Comparison of ENCODE assay signal across 11 cellular contexts in the genomic region with DNA sequence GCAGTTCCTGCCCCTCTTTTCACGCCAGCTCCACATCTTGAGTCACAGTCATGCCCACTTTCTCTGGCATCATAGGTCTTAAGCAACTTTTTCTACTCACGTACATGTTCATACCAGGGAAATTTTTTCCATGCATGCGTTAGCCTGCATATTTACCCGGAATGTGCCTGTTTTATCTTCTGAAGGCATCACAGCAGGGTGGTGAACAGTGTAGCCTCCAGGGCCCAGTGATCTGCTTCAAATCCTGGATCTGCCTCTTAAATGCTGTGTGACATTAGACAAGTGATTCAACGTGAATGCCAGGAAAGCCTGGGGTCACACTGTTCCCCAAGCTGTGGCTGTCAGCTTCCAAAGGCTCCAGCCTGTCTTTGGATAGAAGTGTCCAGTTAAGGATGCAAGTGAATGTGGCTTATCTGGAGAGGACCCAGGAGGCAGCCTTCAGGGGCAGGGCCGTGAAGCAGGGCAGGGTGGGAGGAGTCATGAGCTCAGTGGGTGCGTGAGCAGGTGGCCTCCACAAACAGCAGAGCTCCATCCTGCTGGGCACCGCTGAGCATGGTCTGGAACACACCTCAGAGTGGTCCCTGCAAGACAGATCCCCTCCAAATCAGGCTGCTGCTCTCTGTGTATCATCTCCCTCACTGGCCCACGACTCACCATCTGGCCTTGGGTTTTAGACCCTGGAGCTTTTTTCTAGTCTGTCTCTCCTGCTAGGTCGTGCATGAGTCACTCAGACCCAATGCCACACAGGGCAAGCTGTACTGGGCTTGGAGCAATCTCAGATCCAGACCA. TPM values are rescaled to one million over a fixed set of nuclear protein-coding genes. Genes with fewer than 3 reads are reported as not detected.
DNase-seq lines count a peak whose midpoint lies in the region; ATAC-seq and TF ChIP-seq lines count a peak whose summit lies in the region.
"Had no signal": no experiment of that assay in that cellular context is flagged by ENCODE, and none has a peak within 500 bp of the region (broad histone marks: within the 10 kb centered on the region; RNA-seq: fewer than 3 reads in every experiment).

No MANE protein-coding gene starts in this region.

- no peaks in the 10 kb centered on the region for H4K20me1 ChIP-seq in PC-3 (ENCODE audit: low read length)

- H3K9me3 ChIP-seq in PC-3 (ENCODE audit: low read length) = no peaks in the 10 kb centered on the region
- H3K9me3 ChIP-seq in tibial artery = no peaks in the 10 kb centered on the region
- H3K9me3 ChIP-seq in vagina = no peaks in the 10 kb centered on the region

- no TSS peak for BruUV-seq in PC-3 (replicated peaks; lab: Mats Ljungman, UMichigan)

- no peaks in the 10 kb centered on the region for H3K9me2 ChIP-seq in PC-3 (replicated peaks; ENCODE audit: low read length)

- POLR2A ChIA-PET in PC-3 (lab: Charles Lee; ENCODE audit: unreplicated experiment) = no interaction called here

- DNase-seq in cardiac septum (ENCODE audit: low spot score) = peak; percentile 73
- no peak for DNase-seq in Right ventricle myocardium superior
- DNase-seq in PC-3 = peak; percentile 24
- DNase-seq in fibroblast of mammary gland (ENCODE audit: low read depth) = peak; percentile 56
- peak in 1 of 2 donors; percentile 60 for DNase-seq in tibial artery
- no peak for DNase-seq in vagina (ENCODE audit: extremely low spot score in 2 of 2)
- no peak for DNase-seq in T-helper 2 cell
- DNase-seq in medulla oblongata (ENCODE audit: extremely low spot score) = no peak
- DNase-seq: activated CD4-positive, alpha-beta T cell treated with anti-CD3 and anti-CD28 coated beads for 36 hours; H9 had no signal

- ATAC-seq in Right ventricle myocardium superior (ENCODE audit: poor library complexity) (no peak), PC-3 (no peak)
- ATAC-seq: activated CD4-positive, alpha-beta T cell treated with anti-CD3 and anti-CD28 coated beads for 36 hours had no signal

- H3K36me3 ChIP-seq in PC-3 (ENCODE audit: low read depth, low read length) (no peaks in the 10 kb centered on the region), tibial artery (no peaks in the 10 kb centered on the region), vagina (no peaks in the 10 kb centered on the region)

- H3K9ac ChIP-seq in PC-3 (ENCODE audit: low read length) = no peak overlapping the region

- H3K27ac ChIP-seq in PC-3 (ENCODE audit: low read length) (no peak overlapping the region), tibial artery (peak overlapping the region; percentile 31 to 43), vagina (no peak overlapping the region)
- H3K27ac ChIP-seq: C4-2B had no signal

- no peak overlapping the region for H3K4me3 ChIP-seq in PC-3 (ENCODE audit: low read length)
- no peak overlapping the region for H3K4me3 ChIP-seq in fibroblast of mammary gland (ENCODE audit: control insufficient read depth, low read depth, low read length)
- no peak overlapping the region for H3K4me3 ChIP-seq in tibial artery
- no peak overlapping the region for H3K4me3 ChIP-seq in vagina

- no peaks in the 10 kb centered on the region for H3K79me2 ChIP-seq in PC-3 (ENCODE audit: low read length)

- TF ChIP-seq POLR2A in vagina (IDR thresholded peaks at IDR 0.05) = no peak

- H3K4me1 ChIP-seq in PC-3 (ENCODE audit: insufficient read depth, low read length) (no peaks in the 10 kb centered on the region; the same call in 1 of the 2 replicates), tibial artery (peaks cover 0 to 6% (median 0%) of the 10 kb centered on the region in 4 donors), vagina (peaks cover 24% of the 10 kb centered on the region)

- TF ChIP-seq CTCF in PC-3 (conservative IDR thresholded peaks at IDR 0.05; ENCODE audit: low read depth, low read length) (no peak), fibroblast of mammary gland (conservative IDR thresholded peaks at IDR 0.05; ENCODE audit: control insufficient read depth, insufficient read depth, low read depth, low read length) (no peak), tibial artery (IDR thresholded peaks at IDR 0.05) (no peak), vagina (IDR thresholded peaks at IDR 0.05) (no peak)

- CTCF ChIA-PET in PC-3 (lab: Charles Lee) = no interaction called here

- no peak overlapping the region for H2AFZ ChIP-seq in PC-3 (ENCODE audit: low read length)

- intact Hi-C loops in cardiac septum (cut with DNase I) (loop anchor here (5.0 kb wide), 1 partner anchor 46 kb away; no protein-coding TSS in a partner anchor), Right ventricle myocardium superior (cut with DNase I) (no loop called here), PC-3 (cut with micrococcal nuclease) (no loop called here), tibial artery (cut with DNase I; ENCODE audit: low total_unique reads) (no loop called here), vagina (cut with DNase I) (no loop called here)

- H3K27me3 ChIP-seq in PC-3 (ENCODE audit: low read length) = 0 out of 2 replicates have a peak, but pooled peaks cover 3% of the 10 kb centered on the region
- no peaks in the 10 kb centered on the region for H3K27me3 ChIP-seq in tibial artery
- no peaks in the 10 kb centered on the region for H3K27me3 ChIP-seq in vagina

- H3K4me2 ChIP-seq in PC-3 (ENCODE audit: low read length) = no peak overlapping the region

- H3F3A ChIP-seq in PC-3 (ENCODE audit: low read length, unreplicated experiment) = no peaks in the 10 kb centered on the region

RNA-seq across cellular contexts. Expression of a gene that starts 30.4 kb away (rescaled TPM):
- 40.3 TPM for total RNA-seq in cardiac septum
- 37.0 TPM for total RNA-seq in Right ventricle myocardium superior
- not detected in 2 replicates for total RNA-seq in PC-3 (2014; rRNA removed)
- 45.4 TPM for total RNA-seq in vagina
- total RNA-seq: H9 had no signal

Comparison
In these comparisons a context has a peak if more than half of its experiments do, and no peak if none do; other contexts are left out.
1. DNase-seq: peak in cardiac septum (single experiment), PC-3 (single experiment) and fibroblast of mammary gland (single experiment); none in Right ventricle myocardium superior (single experiment), vagina (0 of 2), T-helper 2 cell (0 of 5) and medulla oblongata (single experiment).
2. H3K27ac ChIP-seq: peak in tibial artery (2 of 2); none in PC-3 (single experiment) and vagina (single experiment).
3. RNA of a gene that starts 30.4 kb away (total RNA-seq): 45.4 TPM in vagina (single experiment), 40.3 TPM in cardiac septum (single experiment) and 37.0 TPM in Right ventricle myocardium superior (single experiment); not detected in PC-3; every median in the first group is over 10 times any median in the second.